ENCODE assay signal across 33 cellular contexts in genomic region chr1:152539901-152540300, GRCh38. TPM values are rescaled to one million over a fixed set of nuclear protein-coding genes. Genes with fewer than 3 reads are reported as not detected.
"Had no signal": no experiment of that assay in that cellular context is flagged by ENCODE, and none has a peak within 500 bp of the region (broad histone marks: within the 10 kb centered on the region; RNA-seq: fewer than 3 reads in every experiment).

No MANE protein-coding gene starts in this region.

- H3K9me3 ChIP-seq: esophagus squamous epithelium, gastroesophageal sphincter had no signal

- H3K36me3 ChIP-seq: brain microvascular endothelial cell, esophagus squamous epithelium, gastroesophageal sphincter had no signal

- H3K4me1 ChIP-seq: esophagus squamous epithelium, gastroesophageal sphincter had no signal

- DNase-seq: activated CD4-positive, alpha-beta memory T cell treated with anti-CD3 and anti-CD28 coated beads, Interleukin-2, amount 10 ng/mL, durations not matched to agents 7 days and 5 days; activated CD4-positive, alpha-beta T cell treated with anti-CD3 and anti-CD28 coated beads for 1 hour; activated CD4-positive, alpha-beta T cell treated with anti-CD3 and anti-CD28 coated beads for 4 hours; activated CD4-positive, alpha-beta T cell treated with anti-CD3 and anti-CD28 coated beads, Interleukin-2, amount 10 ng/mL, durations not matched to agents 7 days and 5 days; activated CD4-positive, alpha-beta T cell treated with anti-CD3 and anti-CD28 coated beads, Interleukin-2, amount 50 U/mL, for 4 hours; activated CD8-positive, alpha-beta memory T cell treated with anti-CD3 and anti-CD28 coated beads, Interleukin-2, amount 50 U/mL, for 48 hours; activated effector memory CD4-positive, alpha-beta T cell treated with Interleukin-2 at 50 U/mL for 16 hours; activated gamma-delta T cell treated with Interleukin-2 at 50 U/mL for 16 hours; activated naive CD4-positive, alpha-beta T cell treated with anti-CD3 and anti-CD28 coated beads, Interleukin-2, amount 50 U/mL, for 16 hours; activated naive CD4-positive, alpha-beta T cell treated with Interleukin-2 at 50 U/mL for 16 hours; activated T-cell treated with anti-CD3 and anti-CD28 coated beads for 4 hours; activated T-cell treated with anti-CD3 and anti-CD28 coated beads, Interleukin-2, amount 50 U/mL, for 24 hours; amniotic stem cell; anterior cingulate cortex; brain microvascular endothelial cell; effector CD4-positive, alpha-beta T cell; effector memory CD8-positive, alpha-beta T cell; esophagus squamous epithelium; foreskin melanocyte; T-helper 2 cell had no signal

- H3K27me3 ChIP-seq: brain microvascular endothelial cell had no signal

- H3K4me3 ChIP-seq: coronary artery, esophagus squamous epithelium, gastroesophageal sphincter had no signal

- ATAC-seq: activated T-helper 17 cell treated with anti-CD3 and anti-CD28 coated beads, Interleukin-2, amount 50 U/mL, for 72 hours; effector memory CD8-positive, alpha-beta T cell; gastroesophageal sphincter; WTC11 had no signal

- H3K27ac ChIP-seq: brain microvascular endothelial cell, coronary artery, esophagus squamous epithelium, gastroesophageal sphincter, VCaP had no signal

RNA-seq across cellular contexts. Expression of gene CRCT1, which starts 25.6 kb away (rescaled TPM):
- total RNA-seq: activated CD4-positive, alpha-beta memory T cell treated with anti-CD3 and anti-CD28 coated beads, Interleukin-2, amount 10 ng/mL, durations not matched to agents 7 days and 5 days; activated CD4-positive, alpha-beta T cell treated with anti-CD3 and anti-CD28 coated beads, Interleukin-2, amount 10 ng/mL, durations not matched to agents 7 days and 5 days; activated T-helper 17 cell treated with anti-CD3 and anti-CD28 coated beads, Interleukin-2, amount 50 U/mL, for 72 hours; astrocyte; cardiac septum; cerebellum; fibroblast of lung; fibroblast of villous mesenchyme; glomerular endothelial cell; T-helper 1 cell treated with Interleukin-12 subunit alpha and Interleukin-12 subunit beta and Interleukin-4 antibody, amounts not matched to agents 30 ng/mL and 1 ng/mL, for 36 hours; WTC11 had no signal

RNA-seq across cellular contexts. Expression of gene LCE3E, which starts 26.7 kb away (rescaled TPM):
- total RNA-seq: activated CD4-positive, alpha-beta memory T cell treated with anti-CD3 and anti-CD28 coated beads, Interleukin-2, amount 10 ng/mL, durations not matched to agents 7 days and 5 days; activated CD4-positive, alpha-beta T cell treated with anti-CD3 and anti-CD28 coated beads, Interleukin-2, amount 10 ng/mL, durations not matched to agents 7 days and 5 days; activated T-helper 17 cell treated with anti-CD3 and anti-CD28 coated beads, Interleukin-2, amount 50 U/mL, for 72 hours; astrocyte; bronchial epithelial cell; cardiac septum; cerebellum; fibroblast of lung; fibroblast of villous mesenchyme; gastroesophageal sphincter; glomerular endothelial cell; T-helper 1 cell treated with Interleukin-12 subunit alpha and Interleukin-12 subunit beta and Interleukin-4 antibody, amounts not matched to agents 30 ng/mL and 1 ng/mL, for 36 hours; WTC11 had no signal

RNA-seq across cellular contexts. Expression of gene LCE5A, which starts 29.3 kb away (rescaled TPM):
- total RNA-seq: activated CD4-positive, alpha-beta memory T cell treated with anti-CD3 and anti-CD28 coated beads, Interleukin-2, amount 10 ng/mL, durations not matched to agents 7 days and 5 days; activated CD4-positive, alpha-beta T cell treated with anti-CD3 and anti-CD28 coated beads, Interleukin-2, amount 10 ng/mL, durations not matched to agents 7 days and 5 days; activated T-helper 17 cell treated with anti-CD3 and anti-CD28 coated beads, Interleukin-2, amount 50 U/mL, for 72 hours; astrocyte; bronchial epithelial cell; cardiac septum; cerebellum; fibroblast of lung; fibroblast of villous mesenchyme; gastroesophageal sphincter; glomerular endothelial cell; T-helper 1 cell treated with Interleukin-12 subunit alpha and Interleukin-12 subunit beta and Interleukin-4 antibody, amounts not matched to agents 30 ng/mL and 1 ng/mL, for 36 hours; WTC11 had no signal

RNA-seq across cellular contexts. Expression of gene LCE3D, which starts 40.4 kb away (rescaled TPM):
- total RNA-seq: activated CD4-positive, alpha-beta memory T cell treated with anti-CD3 and anti-CD28 coated beads, Interleukin-2, amount 10 ng/mL, durations not matched to agents 7 days and 5 days; activated CD4-positive, alpha-beta T cell treated with anti-CD3 and anti-CD28 coated beads, Interleukin-2, amount 10 ng/mL, durations not matched to agents 7 days and 5 days; activated T-helper 17 cell treated with anti-CD3 and anti-CD28 coated beads, Interleukin-2, amount 50 U/mL, for 72 hours; astrocyte; cardiac septum; cerebellum; fibroblast of lung; fibroblast of villous mesenchyme; glomerular endothelial cell; T-helper 1 cell treated with Interleukin-12 subunit alpha and Interleukin-12 subunit beta and Interleukin-4 antibody, amounts not matched to agents 30 ng/mL and 1 ng/mL, for 36 hours; WTC11 had no signal
